ENCODE assay signal across 1 cellular context in genomic region chr7:155204744-155205367, GRCh38.
TF ChIP-seq lines count a peak whose summit lies in the region.

No MANE protein-coding gene starts in this region.

TF ChIP-seq in K562, 482 proteins besides CTCF, POLR2A, EP300 and RAD21 (continued from another document and continues in another):
- TF ChIP-seq MAFK (IDR thresholded peaks at IDR 0.05; ENCODE audit: low read length) (no peak), CBX8 (IDR thresholded peaks at IDR 0.05; ENCODE audit: borderline replicate concordance, extremely low read depth, low read depth, low read length, poor library complexity, severe bottlenecking) (no peak), EWSR1 (IDR thresholded peaks at IDR 0.05; ENCODE audit: borderline replicate concordance, low read depth, partially characterized antibody) (no peak), RBM17 (IDR thresholded peaks at IDR 0.05; ENCODE audit: borderline replicate concordance, low read depth, low read length) (no peak), ZKSCAN3 (CRISPR knock-in tag; IDR thresholded peaks at IDR 0.05) (no peak), GATA2 (CRISPR knock-in tag; IDR thresholded peaks at IDR 0.05) (no peak; the same call in 1 of the 2 replicates), ZBTB43 (CRISPR knock-in tag; IDR thresholded peaks at IDR 0.05) (no peak), E4F1 (CRISPR knock-in tag; IDR thresholded peaks at IDR 0.05; ENCODE audit: borderline replicate concordance) (no peak), TAF7 (tag; IDR thresholded peaks at IDR 0.05) (no peak), ZNF253 (CRISPR knock-in tag; conservative IDR thresholded peaks at IDR 0.05) (no peak), ZNF644 (tag; IDR thresholded peaks at IDR 0.05; ENCODE audit: low read depth) (no peak), SIN3A (IDR thresholded peaks at IDR 0.05; ENCODE audit: borderline replicate concordance in 2 of 2, control insufficient read depth in 1 of 2, low read depth in 2 of 2, low read length in 2 of 2) (no peak), ERF (CRISPR knock-in tag; IDR thresholded peaks at IDR 0.05) (peak; percentile 21; the same call in 1 of the 2 replicates), ZBTB5 (IDR thresholded peaks at IDR 0.05) (no peak), ELF2 (CRISPR knock-in tag; IDR thresholded peaks at IDR 0.05) (no peak), NR4A1 (CRISPR knock-in tag; IDR thresholded peaks at IDR 0.05) (no peak), NR4A1 (tag; IDR thresholded peaks at IDR 0.05) (0 out of 2 replicates have a peak, but pooled peaks have one; percentile 28), LARP7 (IDR thresholded peaks at IDR 0.05) (no peak), HDAC3 (IDR thresholded peaks at IDR 0.05; ENCODE audit: borderline replicate concordance, partially characterized antibody) (no peak), ZNF592 (IDR thresholded peaks at IDR 0.05) (no peak; the same call in 1 of the 2 replicates), RAD51 (IDR thresholded peaks at IDR 0.05; ENCODE audit: borderline replicate concordance, low read depth) (no peak), SAP30 (IDR thresholded peaks at IDR 0.05; ENCODE audit: borderline replicate concordance, insufficient read depth, low read depth, low read length, poor library complexity, severe bottlenecking) (no peak), ZNF518B (CRISPR knock-in tag; IDR thresholded peaks at IDR 0.05) (no peak), TEAD1 (CRISPR knock-in tag; IDR thresholded peaks at IDR 0.05) (no peak), ZNF184 (CRISPR knock-in tag; IDR thresholded peaks at IDR 0.05) (no peak), RNF219 (CRISPR knock-in tag; IDR thresholded peaks at IDR 0.05) (no peak), ZNF134 (CRISPR knock-in tag; conservative IDR thresholded peaks at IDR 0.05) (peak; percentile 15; the same call in 1 of the 2 replicates), NCOA2 (IDR thresholded peaks at IDR 0.05; ENCODE audit: partially characterized antibody in 2 of 2) (no peak), ZNF79 (CRISPR knock-in tag; IDR thresholded peaks at IDR 0.05; ENCODE audit: low read depth) (no peak), NR1H2 (CRISPR knock-in tag; IDR thresholded peaks at IDR 0.05) (peak; percentile 97), GTF3C2 (IDR thresholded peaks at IDR 0.05; ENCODE audit: borderline replicate concordance, extremely low read depth, insufficient read length) (no peak), RFX5 (IDR thresholded peaks at IDR 0.05; ENCODE audit: low read depth, low read length) (no peak), ZNF512 (tag; IDR thresholded peaks at IDR 0.05) (no peak), KHSRP (IDR thresholded peaks at IDR 0.05) (no peak)
